16 cellular contexts compared by ENCODE assay signal in genomic region chr1:119816407-119816806, GRCh38. TPM values are rescaled to one million over a fixed set of nuclear protein-coding genes. Genes with fewer than 3 reads are reported as not detected.
DNase-seq lines count a peak whose midpoint lies in the region; ATAC-seq and TF ChIP-seq lines count a peak whose summit lies in the region.
"Had no signal": no experiment of that assay in that cellular context is flagged by ENCODE, and none has a peak within 500 bp of the region (broad histone marks: within the 10 kb centered on the region; RNA-seq: fewer than 3 reads in every experiment).

No MANE protein-coding gene starts in this region.

- peak; percentile 14 for DNase-seq in Caki2 (ENCODE audit: low read depth)
- peak; percentile 49 for DNase-seq in LHCN-M2 (ENCODE audit: low read depth)
- peak; percentile 73 for DNase-seq in colonic mucosa
- peak; percentile 34 for DNase-seq in mucosa of gallbladder (ENCODE audit: low spot score)
- no peak for DNase-seq in HuH-7.5 (ENCODE audit: low spot score)
- no peak for DNase-seq in dermis blood vessel endothelial cell
- DNase-seq: AML-193; anterior cingulate cortex; DMS 273 treated with DMSO at 0.1 percent for 48 hours; effector CD4-positive, alpha-beta T cell; GOT3; NCI-H2029 had no signal

- in situ Hi-C loops in Caki2 (cut with HindIII; ENCODE audit: low pct_unique_long_range_greater_than_20kb, low sequenced_read_pairs) = no loop called here

- intact Hi-C loops in colonic mucosa (cut with DNase I) = no loop called here

- H3K27ac ChIP-seq in colonic mucosa = peak overlapping the region; percentile 69

- H3K36me3 ChIP-seq in colonic mucosa = no peaks in the 10 kb centered on the region
- H3K36me3 ChIP-seq: Peyer's patch had no signal

- H3K9ac ChIP-seq in colonic mucosa (ENCODE audit: low read depth in 2 of 2, low read length in 2 of 2) = no peak overlapping the region

- ATAC-seq in GM21619 (IDR thresholded peaks at IDR 0.05; ENCODE audit: unreplicated experiment) = no peak
- ATAC-seq in HG02610 (IDR thresholded peaks at IDR 0.05; ENCODE audit: unreplicated experiment) = no peak

- H3K9me3 ChIP-seq in colonic mucosa = no peaks in the 10 kb centered on the region
- H3K9me3 ChIP-seq: Peyer's patch had no signal

- H3K4me1 ChIP-seq in colonic mucosa = peaks cover 3% of the 10 kb centered on the region

- TF ChIP-seq CTCF in colonic mucosa (IDR thresholded peaks at IDR 0.05) = no peak

- no peak overlapping the region for H3K4me3 ChIP-seq in colonic mucosa

- H3K27me3 ChIP-seq in colonic mucosa = no peaks in the 10 kb centered on the region
- H3K27me3 ChIP-seq: Peyer's patch had no signal

RNA-seq across cellular contexts. Expression of gene REG4, which starts 5.1 kb away (rescaled TPM):
- not detected in 2 replicates for total RNA-seq in Caki2 (2014; rRNA removed; shearing (Covaris generic); ENCODE audit: low replicate concordance)
- total RNA-seq in LHCN-M2 (2014; rRNA removed) = not detected in 2 replicates
- not detected for polyA plus RNA-seq in LHCN-M2 (2012)
- total RNA-seq in colonic mucosa = 100 to 1,000 TPM in 1 of 2 donors, 10 to 100 TPM in 1; 90.2 to 169 TPM
- total RNA-seq in mucosa of gallbladder = 0.49 TPM
- total RNA-seq in dermis blood vessel endothelial cell = not detected in 2 replicates

RNA-seq across cellular contexts. Expression of gene HMGCS2, which starts 47.7 kb away (rescaled TPM):
- total RNA-seq in Caki2 (2014; rRNA removed; shearing (Covaris generic); ENCODE audit: low replicate concordance) = not detected in 2 replicates
- total RNA-seq in LHCN-M2 (2014; rRNA removed) = not detected in 2 replicates
- not detected for polyA plus RNA-seq in LHCN-M2 (2012)
- 100 to 1,000 TPM; 271 to 374 TPM for total RNA-seq in colonic mucosa
- total RNA-seq in mucosa of gallbladder = 22.1 TPM
- total RNA-seq in dermis blood vessel endothelial cell = not detected in 2 replicates
- total RNA-seq: mononuclear cell had no signal

Comparison
In these comparisons a context has a peak if more than half of its experiments do, and no peak if none do; other contexts are left out.
1. DNase-seq: peak in Caki2 (single experiment), LHCN-M2 (single experiment), colonic mucosa (single experiment) and mucosa of gallbladder (single experiment); none in HuH-7.5 (single experiment) and dermis blood vessel endothelial cell (single experiment).
2. RNA of gene REG4, which starts 5.1 kb away (total RNA-seq): 90.2 to 169 TPM in colonic mucosa; 0.49 TPM in mucosa of gallbladder (single experiment), not detected in Caki2, not detected in LHCN-M2 and not detected in dermis blood vessel endothelial cell; every median in the first group is over 10 times any median in the second.
3. RNA of gene HMGCS2, which starts 47.7 kb away (total RNA-seq): 271 to 374 TPM in colonic mucosa and 22.1 TPM in mucosa of gallbladder (single experiment); not detected in Caki2, not detected in LHCN-M2 and not detected in dermis blood vessel endothelial cell; every median in the first group is over 10 times any median in the second.